ENCODE assay signal across 1 cellular context in the genomic region with DNA sequence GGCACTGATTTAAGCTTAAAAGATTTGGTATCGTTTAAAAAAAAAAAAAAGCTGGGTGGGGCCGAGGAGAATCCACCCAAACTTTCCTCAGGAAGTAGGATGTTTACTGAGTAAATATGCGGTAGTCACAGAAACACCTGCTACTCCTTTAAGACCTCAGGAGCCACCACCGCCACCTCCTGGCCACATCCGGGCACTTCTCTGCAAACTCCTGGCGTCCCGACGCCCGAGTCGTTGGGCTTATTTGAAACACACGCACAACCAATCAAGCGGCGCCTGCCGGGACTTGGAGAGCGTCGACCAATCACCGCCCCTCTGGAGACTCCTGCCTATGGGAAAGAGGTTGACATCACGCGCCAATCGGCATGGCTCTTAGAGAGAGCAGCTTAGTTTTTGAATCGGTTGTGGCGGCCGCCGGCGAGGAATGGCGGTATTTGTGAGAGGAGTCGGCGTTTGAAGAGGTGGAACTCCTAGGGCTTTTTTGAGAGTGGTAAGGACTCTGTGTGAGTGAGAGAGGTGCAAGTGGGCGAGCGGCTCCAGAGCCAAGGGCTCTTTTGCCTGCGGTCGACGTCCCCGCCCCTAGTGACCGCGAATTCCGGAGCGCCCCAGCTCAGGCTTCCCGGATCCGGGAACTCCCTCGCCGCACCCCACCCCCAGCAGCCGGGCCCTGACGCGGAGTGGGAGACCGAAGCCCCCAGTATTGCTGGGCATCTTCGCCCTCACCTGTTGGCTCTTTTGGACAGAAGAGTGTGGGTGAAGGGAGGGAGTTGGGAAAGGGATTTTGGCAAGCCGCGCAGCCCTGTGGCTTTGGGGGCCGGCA.
TF ChIP-seq lines count a peak whose summit lies in the region.

A gene with protein sequence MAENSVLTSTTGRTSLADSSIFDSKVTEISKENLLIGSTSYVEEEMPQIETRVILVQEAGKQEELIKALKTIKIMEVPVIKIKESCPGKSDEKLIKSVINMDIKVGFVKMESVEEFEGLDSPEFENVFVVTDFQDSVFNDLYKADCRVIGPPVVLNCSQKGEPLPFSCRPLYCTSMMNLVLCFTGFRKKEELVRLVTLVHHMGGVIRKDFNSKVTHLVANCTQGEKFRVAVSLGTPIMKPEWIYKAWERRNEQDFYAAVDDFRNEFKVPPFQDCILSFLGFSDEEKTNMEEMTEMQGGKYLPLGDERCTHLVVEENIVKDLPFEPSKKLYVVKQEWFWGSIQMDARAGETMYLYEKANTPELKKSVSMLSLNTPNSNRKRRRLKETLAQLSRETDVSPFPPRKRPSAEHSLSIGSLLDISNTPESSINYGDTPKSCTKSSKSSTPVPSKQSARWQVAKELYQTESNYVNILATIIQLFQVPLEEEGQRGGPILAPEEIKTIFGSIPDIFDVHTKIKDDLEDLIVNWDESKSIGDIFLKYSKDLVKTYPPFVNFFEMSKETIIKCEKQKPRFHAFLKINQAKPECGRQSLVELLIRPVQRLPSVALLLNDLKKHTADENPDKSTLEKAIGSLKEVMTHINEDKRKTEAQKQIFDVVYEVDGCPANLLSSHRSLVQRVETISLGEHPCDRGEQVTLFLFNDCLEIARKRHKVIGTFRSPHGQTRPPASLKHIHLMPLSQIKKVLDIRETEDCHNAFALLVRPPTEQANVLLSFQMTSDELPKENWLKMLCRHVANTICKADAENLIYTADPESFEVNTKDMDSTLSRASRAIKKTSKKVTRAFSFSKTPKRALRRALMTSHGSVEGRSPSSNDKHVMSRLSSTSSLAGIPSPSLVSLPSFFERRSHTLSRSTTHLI (plus strand): TSS at position 359 of the 820 bp plus-strand sequence. CDS start 3,805 bp downstream, outside the sequence.

TF ChIP-seq in HepG2, 621 proteins besides CTCF, POLR2A, EP300 and RAD21 (continued from another document and continues in another):
- TF ChIP-seq SRSF9 (IDR thresholded peaks at IDR 0.05; ENCODE audit: borderline replicate concordance, insufficient read depth, low read depth, low read length, poor library complexity, severe bottlenecking) (no peak), ZBTB1 (CRISPR knock-in tag; IDR thresholded peaks at IDR 0.05; ENCODE audit: borderline replicate concordance) (no peak), MYC (CRISPR knock-in tag; IDR thresholded peaks at IDR 0.05; ENCODE audit: borderline replicate concordance) (peak; percentile 38; the same call in 1 of the 2 replicates), YEATS4 (CRISPR knock-in tag; IDR thresholded peaks at IDR 0.05; ENCODE audit: borderline replicate concordance) (peak; percentile 41; the same call in 1 of the 2 replicates), ZNF143 (CRISPR knock-in tag; IDR thresholded peaks at IDR 0.05) (peak; percentile 45; the same call in 1 of the 2 replicates), SNAPC2 (CRISPR knock-in tag; IDR thresholded peaks at IDR 0.05) (peak; percentile 35; the same call in 1 of the 2 replicates), KDM4B (CRISPR knock-in tag; IDR thresholded peaks at IDR 0.05) (0 out of 2 replicates have a peak, but pooled peaks have one; percentile 15), KDM2A (CRISPR knock-in tag; IDR thresholded peaks at IDR 0.05; ENCODE audit: borderline replicate concordance, low read depth) (no peak), ZNF256 (CRISPR knock-in tag; conservative IDR thresholded peaks at IDR 0.05) (no peak), PRMT3 (CRISPR knock-in tag; IDR thresholded peaks at IDR 0.05; ENCODE audit: borderline replicate concordance, low read depth) (peak; percentile 53; the same call in 1 of the 2 replicates), SNRNP70 (IDR thresholded peaks at IDR 0.05; ENCODE audit: low read depth, low read length) (no peak), NR2F6 (IDR thresholded peaks at IDR 0.05) (no peak; the same call in none of the 2 replicates), NR2F6 (CRISPR knock-in tag; IDR thresholded peaks at IDR 0.05) (no peak), MED8 (CRISPR knock-in tag; IDR thresholded peaks at IDR 0.05; ENCODE audit: insufficient replicate concordance) (no peak), RARA (CRISPR knock-in tag; IDR thresholded peaks at IDR 0.05) (0 out of 2 replicates have a peak, but pooled peaks have one; percentile 11), SRF (IDR thresholded peaks at IDR 0.05; ENCODE audit: low read depth, low read length) (0 out of 2 replicates have a peak, but pooled peaks have one; percentile 22), ZNF543 (CRISPR knock-in tag; IDR thresholded peaks at IDR 0.05) (no peak), ZNF24 (IDR thresholded peaks at IDR 0.05) (no peak), ARNT2 (CRISPR knock-in tag; IDR thresholded peaks at IDR 0.05; ENCODE audit: low read depth) (peak; percentile 60; the same call in 1 of the 2 replicates), ZNF33B (CRISPR knock-in tag; IDR thresholded peaks at IDR 0.05) (no peak), FOXC1 (CRISPR knock-in tag; IDR thresholded peaks at IDR 0.05; ENCODE audit: borderline replicate concordance) (no peak), TAF1 (CRISPR knock-in tag; IDR thresholded peaks at IDR 0.05) (peak; percentile 68), SMC3 (IDR thresholded peaks at IDR 0.05; ENCODE audit: low read length) (0 out of 2 replicates have a peak, but pooled peaks have one; percentile 1), NFE2 (CRISPR knock-in tag; IDR thresholded peaks at IDR 0.05) (no peak), MAFF (IDR thresholded peaks at IDR 0.05; ENCODE audit: low read depth, low read length) (no peak), MAZ (IDR thresholded peaks at IDR 0.05; ENCODE audit: borderline replicate concordance, low read depth, low read length) (0 out of 2 replicates have a peak, but pooled peaks have one; percentile 45), MAZ (CRISPR knock-in tag; IDR thresholded peaks at IDR 0.05; ENCODE audit: low read depth) (no peak), NFYB (CRISPR knock-in tag; IDR thresholded peaks at IDR 0.05) (peak; percentile 94), CCDC6 (CRISPR knock-in tag; IDR thresholded peaks at IDR 0.05) (peak; percentile 96)
- TF ChIP-seq, protein P1, sequence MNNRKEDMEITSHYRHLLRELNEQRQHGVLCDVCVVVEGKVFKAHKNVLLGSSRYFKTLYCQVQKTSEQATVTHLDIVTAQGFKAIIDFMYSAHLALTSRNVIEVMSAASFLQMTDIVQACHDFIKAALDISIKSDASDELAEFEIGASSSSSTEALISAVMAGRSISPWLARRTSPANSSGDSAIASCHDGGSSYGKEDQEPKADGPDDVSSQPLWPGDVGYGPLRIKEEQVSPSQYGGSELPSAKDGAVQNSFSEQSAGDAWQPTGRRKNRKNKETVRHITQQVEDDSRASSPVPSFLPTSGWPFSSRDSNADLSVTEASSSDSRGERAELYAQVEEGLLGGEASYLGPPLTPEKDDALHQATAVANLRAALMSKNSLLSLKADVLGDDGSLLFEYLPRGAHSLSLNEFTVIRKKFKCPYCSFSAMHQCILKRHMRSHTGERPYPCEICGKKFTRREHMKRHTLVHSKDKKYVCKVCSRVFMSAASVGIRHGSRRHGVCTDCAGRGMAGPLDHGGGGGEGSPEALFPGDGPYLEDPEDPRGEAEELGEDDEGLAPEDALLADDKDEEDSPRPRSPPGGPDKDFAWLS (CRISPR knock-in tag; IDR thresholded peaks at IDR 0.05; ENCODE audit: borderline replicate concordance), result no peak
- TF ChIP-seq, protein P2, sequence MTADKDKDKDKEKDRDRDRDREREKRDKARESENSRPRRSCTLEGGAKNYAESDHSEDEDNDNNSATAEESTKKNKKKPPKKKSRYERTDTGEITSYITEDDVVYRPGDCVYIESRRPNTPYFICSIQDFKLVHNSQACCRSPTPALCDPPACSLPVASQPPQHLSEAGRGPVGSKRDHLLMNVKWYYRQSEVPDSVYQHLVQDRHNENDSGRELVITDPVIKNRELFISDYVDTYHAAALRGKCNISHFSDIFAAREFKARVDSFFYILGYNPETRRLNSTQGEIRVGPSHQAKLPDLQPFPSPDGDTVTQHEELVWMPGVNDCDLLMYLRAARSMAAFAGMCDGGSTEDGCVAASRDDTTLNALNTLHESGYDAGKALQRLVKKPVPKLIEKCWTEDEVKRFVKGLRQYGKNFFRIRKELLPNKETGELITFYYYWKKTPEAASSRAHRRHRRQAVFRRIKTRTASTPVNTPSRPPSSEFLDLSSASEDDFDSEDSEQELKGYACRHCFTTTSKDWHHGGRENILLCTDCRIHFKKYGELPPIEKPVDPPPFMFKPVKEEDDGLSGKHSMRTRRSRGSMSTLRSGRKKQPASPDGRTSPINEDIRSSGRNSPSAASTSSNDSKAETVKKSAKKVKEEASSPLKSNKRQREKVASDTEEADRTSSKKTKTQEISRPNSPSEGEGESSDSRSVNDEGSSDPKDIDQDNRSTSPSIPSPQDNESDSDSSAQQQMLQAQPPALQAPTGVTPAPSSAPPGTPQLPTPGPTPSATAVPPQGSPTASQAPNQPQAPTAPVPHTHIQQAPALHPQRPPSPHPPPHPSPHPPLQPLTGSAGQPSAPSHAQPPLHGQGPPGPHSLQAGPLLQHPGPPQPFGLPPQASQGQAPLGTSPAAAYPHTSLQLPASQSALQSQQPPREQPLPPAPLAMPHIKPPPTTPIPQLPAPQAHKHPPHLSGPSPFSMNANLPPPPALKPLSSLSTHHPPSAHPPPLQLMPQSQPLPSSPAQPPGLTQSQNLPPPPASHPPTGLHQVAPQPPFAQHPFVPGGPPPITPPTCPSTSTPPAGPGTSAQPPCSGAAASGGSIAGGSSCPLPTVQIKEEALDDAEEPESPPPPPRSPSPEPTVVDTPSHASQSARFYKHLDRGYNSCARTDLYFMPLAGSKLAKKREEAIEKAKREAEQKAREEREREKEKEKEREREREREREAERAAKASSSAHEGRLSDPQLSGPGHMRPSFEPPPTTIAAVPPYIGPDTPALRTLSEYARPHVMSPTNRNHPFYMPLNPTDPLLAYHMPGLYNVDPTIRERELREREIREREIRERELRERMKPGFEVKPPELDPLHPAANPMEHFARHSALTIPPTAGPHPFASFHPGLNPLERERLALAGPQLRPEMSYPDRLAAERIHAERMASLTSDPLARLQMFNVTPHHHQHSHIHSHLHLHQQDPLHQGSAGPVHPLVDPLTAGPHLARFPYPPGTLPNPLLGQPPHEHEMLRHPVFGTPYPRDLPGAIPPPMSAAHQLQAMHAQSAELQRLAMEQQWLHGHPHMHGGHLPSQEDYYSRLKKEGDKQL (CRISPR knock-in tag; IDR thresholded peaks at IDR 0.05; ENCODE audit: low read depth), result no peak; the same call in 1 of the 2 replicates
- TF ChIP-seq, protein P3, sequence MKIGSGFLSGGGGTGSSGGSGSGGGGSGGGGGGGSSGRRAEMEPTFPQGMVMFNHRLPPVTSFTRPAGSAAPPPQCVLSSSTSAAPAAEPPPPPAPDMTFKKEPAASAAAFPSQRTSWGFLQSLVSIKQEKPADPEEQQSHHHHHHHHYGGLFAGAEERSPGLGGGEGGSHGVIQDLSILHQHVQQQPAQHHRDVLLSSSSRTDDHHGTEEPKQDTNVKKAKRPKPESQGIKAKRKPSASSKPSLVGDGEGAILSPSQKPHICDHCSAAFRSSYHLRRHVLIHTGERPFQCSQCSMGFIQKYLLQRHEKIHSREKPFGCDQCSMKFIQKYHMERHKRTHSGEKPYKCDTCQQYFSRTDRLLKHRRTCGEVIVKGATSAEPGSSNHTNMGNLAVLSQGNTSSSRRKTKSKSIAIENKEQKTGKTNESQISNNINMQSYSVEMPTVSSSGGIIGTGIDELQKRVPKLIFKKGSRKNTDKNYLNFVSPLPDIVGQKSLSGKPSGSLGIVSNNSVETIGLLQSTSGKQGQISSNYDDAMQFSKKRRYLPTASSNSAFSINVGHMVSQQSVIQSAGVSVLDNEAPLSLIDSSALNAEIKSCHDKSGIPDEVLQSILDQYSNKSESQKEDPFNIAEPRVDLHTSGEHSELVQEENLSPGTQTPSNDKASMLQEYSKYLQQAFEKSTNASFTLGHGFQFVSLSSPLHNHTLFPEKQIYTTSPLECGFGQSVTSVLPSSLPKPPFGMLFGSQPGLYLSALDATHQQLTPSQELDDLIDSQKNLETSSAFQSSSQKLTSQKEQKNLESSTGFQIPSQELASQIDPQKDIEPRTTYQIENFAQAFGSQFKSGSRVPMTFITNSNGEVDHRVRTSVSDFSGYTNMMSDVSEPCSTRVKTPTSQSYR (CRISPR knock-in tag; IDR thresholded peaks at IDR 0.05; ENCODE audit: borderline replicate concordance), result peak; percentile 51; the same call in 1 of the 2 replicates
- TF ChIP-seq, protein P4, sequence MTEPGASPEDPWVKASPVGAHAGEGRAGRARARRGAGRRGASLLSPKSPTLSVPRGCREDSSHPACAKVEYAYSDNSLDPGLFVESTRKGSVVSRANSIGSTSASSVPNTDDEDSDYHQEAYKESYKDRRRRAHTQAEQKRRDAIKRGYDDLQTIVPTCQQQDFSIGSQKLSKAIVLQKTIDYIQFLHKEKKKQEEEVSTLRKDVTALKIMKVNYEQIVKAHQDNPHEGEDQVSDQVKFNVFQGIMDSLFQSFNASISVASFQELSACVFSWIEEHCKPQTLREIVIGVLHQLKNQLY (CRISPR knock-in tag; IDR thresholded peaks at IDR 0.05), result no peak
- TF ChIP-seq, protein P5, sequence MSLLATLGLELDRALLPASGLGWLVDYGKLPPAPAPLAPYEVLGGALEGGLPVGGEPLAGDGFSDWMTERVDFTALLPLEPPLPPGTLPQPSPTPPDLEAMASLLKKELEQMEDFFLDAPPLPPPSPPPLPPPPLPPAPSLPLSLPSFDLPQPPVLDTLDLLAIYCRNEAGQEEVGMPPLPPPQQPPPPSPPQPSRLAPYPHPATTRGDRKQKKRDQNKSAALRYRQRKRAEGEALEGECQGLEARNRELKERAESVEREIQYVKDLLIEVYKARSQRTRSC (CRISPR knock-in tag; IDR thresholded peaks at IDR 0.05; ENCODE audit: low read depth), result no peak
- TF ChIP-seq, protein P6, sequence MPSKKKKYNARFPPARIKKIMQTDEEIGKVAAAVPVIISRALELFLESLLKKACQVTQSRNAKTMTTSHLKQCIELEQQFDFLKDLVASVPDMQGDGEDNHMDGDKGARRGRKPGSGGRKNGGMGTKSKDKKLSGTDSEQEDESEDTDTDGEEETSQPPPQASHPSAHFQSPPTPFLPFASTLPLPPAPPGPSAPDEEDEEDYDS (CRISPR knock-in tag; IDR thresholded peaks at IDR 0.05), result peak; percentile 71
- TF ChIP-seq, protein P7, sequence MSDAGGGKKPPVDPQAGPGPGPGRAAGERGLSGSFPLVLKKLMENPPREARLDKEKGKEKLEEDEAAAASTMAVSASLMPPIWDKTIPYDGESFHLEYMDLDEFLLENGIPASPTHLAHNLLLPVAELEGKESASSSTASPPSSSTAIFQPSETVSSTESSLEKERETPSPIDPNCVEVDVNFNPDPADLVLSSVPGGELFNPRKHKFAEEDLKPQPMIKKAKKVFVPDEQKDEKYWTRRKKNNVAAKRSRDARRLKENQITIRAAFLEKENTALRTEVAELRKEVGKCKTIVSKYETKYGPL (CRISPR knock-in tag; IDR thresholded peaks at IDR 0.05), result no peak
- TF ChIP-seq, protein P8, sequence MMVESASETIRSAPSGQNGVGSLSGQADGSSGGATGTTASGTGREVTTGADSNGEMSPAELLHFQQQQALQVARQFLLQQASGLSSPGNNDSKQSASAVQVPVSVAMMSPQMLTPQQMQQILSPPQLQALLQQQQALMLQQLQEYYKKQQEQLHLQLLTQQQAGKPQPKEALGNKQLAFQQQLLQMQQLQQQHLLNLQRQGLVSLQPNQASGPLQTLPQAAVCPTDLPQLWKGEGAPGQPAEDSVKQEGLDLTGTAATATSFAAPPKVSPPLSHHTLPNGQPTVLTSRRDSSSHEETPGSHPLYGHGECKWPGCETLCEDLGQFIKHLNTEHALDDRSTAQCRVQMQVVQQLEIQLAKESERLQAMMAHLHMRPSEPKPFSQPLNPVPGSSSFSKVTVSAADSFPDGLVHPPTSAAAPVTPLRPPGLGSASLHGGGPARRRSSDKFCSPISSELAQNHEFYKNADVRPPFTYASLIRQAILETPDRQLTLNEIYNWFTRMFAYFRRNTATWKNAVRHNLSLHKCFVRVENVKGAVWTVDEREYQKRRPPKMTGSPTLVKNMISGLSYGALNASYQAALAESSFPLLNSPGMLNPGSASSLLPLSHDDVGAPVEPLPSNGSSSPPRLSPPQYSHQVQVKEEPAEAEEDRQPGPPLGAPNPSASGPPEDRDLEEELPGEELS (CRISPR knock-in tag; IDR thresholded peaks at IDR 0.05), result peak; percentile 84
